In genomic region chr11:206516-207212, GRCh38 we compare ENCODE assay signal across 7 cellular contexts. TPM values are rescaled to one million over a fixed set of nuclear protein-coding genes. Genes with fewer than 3 reads are reported as not detected.
DNase-seq lines count a peak whose midpoint lies in the region; ATAC-seq, FAIRE-seq and TF ChIP-seq lines count a peak whose summit lies in the region.

No MANE protein-coding gene starts in this region.

- peak overlapping the region; percentile 98 for H3K27ac Mint-ChIP-seq in activated T-helper 1 cell treated with anti-CD3 and anti-CD28 coated beads, Interleukin-12 subunit alpha, Interleukin-12 subunit beta, Interleukin-2, Interleukin-4 antibody, amounts not matched to agents 30 ng/mL and 10 ng/mL and 1 ng/mL, durations not matched to agents 14 hours and 24 hours and 36 hours
- H3K27ac Mint-ChIP-seq in glutamatergic neuron (ENCODE audit: unreplicated experiment), result peak overlapping the region; percentile 82

- TF ChIP-seq CTCF in glutamatergic neuron (IDR thresholded peaks at IDR 0.05; ENCODE audit: partially characterized antibody, unreplicated experiment) (no peak), psoas muscle (IDR thresholded peaks at IDR 0.05) (no peak)

- 1 to 4% (median 2%) methylated on average over 27 to 39 of the region's 39 CpGs for WGBS in psoas muscle, 3 donors

- no peaks in the 10 kb centered on the region for H3K27me3 Mint-ChIP-seq in activated T-helper 1 cell treated with anti-CD3 and anti-CD28 coated beads, Interleukin-12 subunit alpha, Interleukin-12 subunit beta, Interleukin-2, Interleukin-4 antibody, amounts not matched to agents 30 ng/mL and 10 ng/mL and 1 ng/mL, durations not matched to agents 14 hours and 24 hours and 36 hours (ENCODE audit: insufficient read depth)
- peaks cover 17% of the 10 kb centered on the region for H3K27me3 Mint-ChIP-seq in glutamatergic neuron (ENCODE audit: unreplicated experiment)

- FAIRE-seq in GM18507 (lab: Jason Lieb, UNC), result peak; percentile 31

- H3K27ac ChIP-seq in psoas muscle, result peak overlapping the region; percentile 99

- ATAC-seq in HG03432 (IDR thresholded peaks at IDR 0.05; ENCODE audit: unreplicated experiment), result peak; percentile 3
- ATAC-seq in psoas muscle, result peak in 2 of 4 donors; percentile 0 to 1

- peak overlapping the region; percentile 97 for H3K4me3 ChIP-seq in psoas muscle

- H3K27me3 ChIP-seq in psoas muscle (ENCODE audit: insufficient read depth in 3 of 3, low read length in 2 of 3), result no peaks in the 10 kb centered on the region

- intact Hi-C loops in activated T-helper 1 cell treated with anti-CD3 and anti-CD28 coated beads, Interleukin-12 subunit alpha, Interleukin-12 subunit beta, Interleukin-2, Interleukin-4 antibody, amounts not matched to agents 30 ng/mL and 10 ng/mL and 1 ng/mL, durations not matched to agents 14 hours and 24 hours and 36 hours (cut with micrococcal nuclease), result loop anchor here (1.0 to 5.0 kb wide), 7 partner anchors 30 to 601 kb away; partner anchors contain the start of genes PHRF1, PIDD1, PSMD13 and RNH1
- intact Hi-C loops in psoas muscle (cut with DNase I), result loop anchor here in 1 of 2 donors (5.0 to 10.0 kb wide), 2 partner anchors 241 to 298 kb away; partner anchors contain the start of gene RNH1

- H3K4me3 Mint-ChIP-seq in activated T-helper 1 cell treated with anti-CD3 and anti-CD28 coated beads, Interleukin-12 subunit alpha, Interleukin-12 subunit beta, Interleukin-2, Interleukin-4 antibody, amounts not matched to agents 30 ng/mL and 10 ng/mL and 1 ng/mL, durations not matched to agents 14 hours and 24 hours and 36 hours, result peak overlapping the region; percentile 89
- peak overlapping the region; percentile 97 for H3K4me3 Mint-ChIP-seq in glutamatergic neuron (ENCODE audit: unreplicated experiment)

- H3K36me3 Mint-ChIP-seq in activated T-helper 1 cell treated with anti-CD3 and anti-CD28 coated beads, Interleukin-12 subunit alpha, Interleukin-12 subunit beta, Interleukin-2, Interleukin-4 antibody, amounts not matched to agents 30 ng/mL and 10 ng/mL and 1 ng/mL, durations not matched to agents 14 hours and 24 hours and 36 hours (ENCODE audit: low read depth), result peaks cover 33% of the 10 kb centered on the region
- peaks cover 4% of the 10 kb centered on the region for H3K36me3 Mint-ChIP-seq in glutamatergic neuron (ENCODE audit: unreplicated experiment)

- peaks cover 5 to 61% of the 10 kb centered on the region in 2 donors for H3K36me3 ChIP-seq in psoas muscle (ENCODE audit: insufficient read depth in 1 of 2, low read depth in 1 of 2)

- H3K9me3 ChIP-seq in psoas muscle, result no peaks in the 10 kb centered on the region

- DNase-seq in GM18507 (ENCODE audit: extremely low spot score, insufficient read length, low read depth), result no peak
- no peak for DNase-seq in activated T-helper 1 cell treated with anti-CD3 and anti-CD28 coated beads, Interleukin-12 subunit alpha, Interleukin-12 subunit beta, Interleukin-2, Interleukin-4 antibody, amounts not matched to agents 30 ng/mL and 10 ng/mL and 1 ng/mL, durations not matched to agents 14 hours and 24 hours and 36 hours (ENCODE audit: low spot score)
- no peak for DNase-seq in glutamatergic neuron
- no peak for DNase-seq in psoas muscle
- no peak for DNase-seq in NCI-H1092 (lab: John Stamatoyannopoulos, UW)
- DNase-seq in DMS 273 treated with DMSO at 0.1 percent for 48 hours (lab: John Stamatoyannopoulos, UW), result no peak

- H3K4me1 Mint-ChIP-seq in activated T-helper 1 cell treated with anti-CD3 and anti-CD28 coated beads, Interleukin-12 subunit alpha, Interleukin-12 subunit beta, Interleukin-2, Interleukin-4 antibody, amounts not matched to agents 30 ng/mL and 10 ng/mL and 1 ng/mL, durations not matched to agents 14 hours and 24 hours and 36 hours (ENCODE audit: low read depth), result peaks cover 61% of the 10 kb centered on the region
- H3K4me1 Mint-ChIP-seq in glutamatergic neuron (ENCODE audit: low read depth, unreplicated experiment), result no peaks in the 10 kb centered on the region

- peaks cover 24% of the 10 kb centered on the region for H3K4me1 ChIP-seq in psoas muscle

- no peaks in the 10 kb centered on the region for H3K9me3 Mint-ChIP-seq in activated T-helper 1 cell treated with anti-CD3 and anti-CD28 coated beads, Interleukin-12 subunit alpha, Interleukin-12 subunit beta, Interleukin-2, Interleukin-4 antibody, amounts not matched to agents 30 ng/mL and 10 ng/mL and 1 ng/mL, durations not matched to agents 14 hours and 24 hours and 36 hours
- peaks cover 16% of the 10 kb centered on the region for H3K9me3 Mint-ChIP-seq in glutamatergic neuron (ENCODE audit: unreplicated experiment)

RNA-seq across cellular contexts. Expression of gene BET1L, which starts 0.5 kb away (rescaled TPM):
- 42.0 and 48.7 TPM in 2 replicates for total RNA-seq in activated T-helper 1 cell treated with anti-CD3 and anti-CD28 coated beads, Interleukin-12 subunit alpha, Interleukin-12 subunit beta, Interleukin-2, Interleukin-4 antibody, amounts not matched to agents 30 ng/mL and 10 ng/mL and 1 ng/mL, durations not matched to agents 14 hours and 24 hours and 36 hours
- total RNA-seq in glutamatergic neuron (ENCODE audit: unreplicated experiment) (45.5 TPM), psoas muscle (10 to 100 TPM; 11.8 to 27.7 (median 20.2) TPM)
- 10 to 100 TPM; 12.1 to 19.9 (median 18.0) TPM for polyA plus RNA-seq in psoas muscle

RNA-seq across cellular contexts. Expression of gene RIC8A, which starts 0.8 kb away (rescaled TPM):
- 132 and 149 TPM in 2 replicates for total RNA-seq in activated T-helper 1 cell treated with anti-CD3 and anti-CD28 coated beads, Interleukin-12 subunit alpha, Interleukin-12 subunit beta, Interleukin-2, Interleukin-4 antibody, amounts not matched to agents 30 ng/mL and 10 ng/mL and 1 ng/mL, durations not matched to agents 14 hours and 24 hours and 36 hours
- total RNA-seq in glutamatergic neuron (ENCODE audit: unreplicated experiment) (95.5 TPM), psoas muscle (10 to 100 TPM; 34.4 to 54.8 (median 37.9) TPM)
- 10 to 100 TPM; 30.2 to 66.9 (median 57.8) TPM for polyA plus RNA-seq in psoas muscle

RNA-seq across cellular contexts. Expression of gene SCGB1C1, which starts 13.8 kb away (rescaled TPM):
- total RNA-seq in activated T-helper 1 cell treated with anti-CD3 and anti-CD28 coated beads, Interleukin-12 subunit alpha, Interleukin-12 subunit beta, Interleukin-2, Interleukin-4 antibody, amounts not matched to agents 30 ng/mL and 10 ng/mL and 1 ng/mL, durations not matched to agents 14 hours and 24 hours and 36 hours, result not detected in 2 replicates
- not detected for total RNA-seq in glutamatergic neuron (ENCODE audit: unreplicated experiment)
- not detected for total RNA-seq in psoas muscle
- polyA plus RNA-seq in psoas muscle, result not detected

RNA-seq across cellular contexts. Expression of gene SIRT3, which starts 29.5 kb away (rescaled TPM):
- 11.6 and 14.8 TPM in 2 replicates for total RNA-seq in activated T-helper 1 cell treated with anti-CD3 and anti-CD28 coated beads, Interleukin-12 subunit alpha, Interleukin-12 subunit beta, Interleukin-2, Interleukin-4 antibody, amounts not matched to agents 30 ng/mL and 10 ng/mL and 1 ng/mL, durations not matched to agents 14 hours and 24 hours and 36 hours
- total RNA-seq in glutamatergic neuron (ENCODE audit: unreplicated experiment), result 23.6 TPM
- total RNA-seq in psoas muscle, result 10 to 100 TPM; 15.0 to 23.2 (median 16.7) TPM
- 10 to 100 TPM; 10.4 to 14.7 (median 12.3) TPM for polyA plus RNA-seq in psoas muscle

RNA-seq across cellular contexts. Expression of gene PSMD13, which starts 30.1 kb away (rescaled TPM):
- 261 and 266 TPM in 2 replicates for total RNA-seq in activated T-helper 1 cell treated with anti-CD3 and anti-CD28 coated beads, Interleukin-12 subunit alpha, Interleukin-12 subunit beta, Interleukin-2, Interleukin-4 antibody, amounts not matched to agents 30 ng/mL and 10 ng/mL and 1 ng/mL, durations not matched to agents 14 hours and 24 hours and 36 hours
- total RNA-seq in glutamatergic neuron (ENCODE audit: unreplicated experiment) (136 TPM), psoas muscle (100 to 1,000 TPM; 108 to 190 (median 149) TPM)
- polyA plus RNA-seq in psoas muscle, result 100 to 1,000 TPM; 171 to 265 (median 258) TPM
